In genomic region chr19:2049741-2050348, GRCh38 we compare ENCODE assay signal across 8 cellular contexts. TPM values are rescaled to one million over a fixed set of nuclear protein-coding genes. Genes with fewer than 3 reads are reported as not detected.
DNase-seq lines count a peak whose midpoint lies in the region; ATAC-seq and TF ChIP-seq lines count a peak whose summit lies in the region.

No MANE protein-coding gene starts in this region.

- DNase-seq in A172 (ENCODE audit: low spot score) (peak; percentile 80), LHCN-M2 (ENCODE audit: low read depth) (peak; percentile 65), T-helper 17 cell (peak in 1 of 3 donors; percentile 38), breast epithelium (ENCODE audit: low spot score in 2 of 2) (peak; percentile 88 to 90), gastrocnemius medialis (peak; percentile 85 to 95)

- ATAC-seq in GM18498 (IDR thresholded peaks at IDR 0.05; ENCODE audit: unreplicated experiment) = peak; percentile 6
- peak; percentile 15 for ATAC-seq in T-helper 17 cell
- peak; percentile 41 to 46 for ATAC-seq in gastrocnemius medialis
- ATAC-seq in GM18861 (IDR thresholded peaks at IDR 0.05; ENCODE audit: unreplicated experiment) = no peak

- H3K27me3 ChIP-seq in breast epithelium (no peaks in the 10 kb centered on the region), iPS-20b (ENCODE audit: insufficient read depth, low read length) (no peaks in the 10 kb centered on the region), gastrocnemius medialis (no peaks in the 10 kb centered on the region)

- H3K27me3 Mint-ChIP-seq in T-helper 17 cell = no peaks in the 10 kb centered on the region

- peaks cover 48 to 58% of the 10 kb centered on the region in 2 donors for H3K4me1 ChIP-seq in breast epithelium
- H3K4me1 ChIP-seq in iPS-20b (ENCODE audit: insufficient read depth, low read length) = no peaks in the 10 kb centered on the region
- peaks cover 59 to 63% of the 10 kb centered on the region in 2 donors for H3K4me1 ChIP-seq in gastrocnemius medialis

- peak overlapping the region; percentile 84 for H3K27ac Mint-ChIP-seq in T-helper 17 cell

- H3K36me3 ChIP-seq in breast epithelium (no peaks in the 10 kb centered on the region), iPS-20b (ENCODE audit: insufficient read depth, low read depth, low read length) (peaks cover 8% of the 10 kb centered on the region), gastrocnemius medialis (peaks cover 0 to 19% of the 10 kb centered on the region in 2 donors)

- TF ChIP-seq POLR2A in breast epithelium (IDR thresholded peaks at IDR 0.05) (peak; percentile 74), gastrocnemius medialis (IDR thresholded peaks at IDR 0.05) (peak; percentile 82 to 93)

- in situ Hi-C loops in gastrocnemius medialis (cut with MboI; ENCODE audit: low sequenced_read_pairs in 4 of 4) = no loop called here

- H3K4me3 Mint-ChIP-seq in T-helper 17 cell = peak overlapping the region; percentile 89

- H3K27ac ChIP-seq in breast epithelium = peak overlapping the region; percentile 98
- H3K27ac ChIP-seq in iPS-20b (ENCODE audit: low read length) = peak overlapping the region; percentile 36
- peak overlapping the region; percentile 96 to 100 (median 100) for H3K27ac ChIP-seq in gastrocnemius medialis

- H3K36me3 Mint-ChIP-seq in T-helper 17 cell (ENCODE audit: low read depth) = peaks cover 2% of the 10 kb centered on the region

- H3K4me3 ChIP-seq in breast epithelium (peak overlapping the region; percentile 95 to 97 (median 97)), iPS-20b (ENCODE audit: low read length) (peak overlapping the region; percentile 88), gastrocnemius medialis (peak overlapping the region; percentile 82 to 100 (median 95))

- H3K9ac ChIP-seq in iPS-20b (ENCODE audit: low read depth, low read length) = peak overlapping the region; percentile 84; the same call in 1 of the 2 replicates

- peaks cover 26% of the 10 kb centered on the region for H3K4me1 Mint-ChIP-seq in T-helper 17 cell

- no peaks in the 10 kb centered on the region for H3K9me3 ChIP-seq in T-helper 17 cell (ENCODE audit: control insufficient read depth, low read length, poor library complexity, severe bottlenecking)
- no peaks in the 10 kb centered on the region for H3K9me3 ChIP-seq in breast epithelium
- no peaks in the 10 kb centered on the region for H3K9me3 ChIP-seq in iPS-20b (ENCODE audit: insufficient read depth, low read depth, low read length)
- H3K9me3 ChIP-seq in gastrocnemius medialis = no peaks in the 10 kb centered on the region

- intact Hi-C loops in breast epithelium (cut with DNase I; ENCODE audit: low total_unique reads) (no loop called here), gastrocnemius medialis (cut with DNase I; ENCODE audit: low total_unique reads) (loop anchor here (2.0 kb wide), 1 partner anchor 15 kb away; no protein-coding TSS in a partner anchor)

- peak in 1 of 3 donors; percentile 18 for TF ChIP-seq CTCF in breast epithelium (IDR thresholded peaks at IDR 0.05)
- TF ChIP-seq CTCF in gastrocnemius medialis (IDR thresholded peaks at IDR 0.05 in 4 of 5, conservative IDR thresholded peaks at IDR 0.05 in 1 of 5) = no peak

RNA-seq across cellular contexts. Expression of gene MKNK2, which starts 1.2 kb away (rescaled TPM):
- 40.4 and 53.8 TPM in 2 replicates for total RNA-seq in A172 (2014; rRNA removed; shearing (Covaris generic))
- total RNA-seq in LHCN-M2 (2014; rRNA removed) = 44.0 and 49.5 TPM in 2 replicates
- polyA plus RNA-seq in LHCN-M2 (2012) = 22.1 TPM
- total RNA-seq in T-helper 17 cell = 100 to 1,000 TPM; 256 to 288 TPM
- total RNA-seq in breast epithelium = 100 to 1,000 TPM in 1 of 3 donors, 10 to 100 TPM in 2; 94.7 to 170 (median 97.0) TPM
- total RNA-seq in gastrocnemius medialis = 1,000 to 10,000 TPM; 1,858 to 2,149 (median 1,965) TPM

RNA-seq across cellular contexts. Expression of gene BTBD2, which starts 34.3 kb away (rescaled TPM):
- total RNA-seq in A172 (2014; rRNA removed; shearing (Covaris generic)) = 54.7 and 60.4 TPM in 2 replicates
- total RNA-seq in LHCN-M2 (2014; rRNA removed) (69.4 and 76.1 TPM in 2 replicates), T-helper 17 cell (10 to 100 TPM; 53.4 to 64.6 TPM), breast epithelium (10 to 100 TPM; 52.0 to 67.2 (median 54.4) TPM), gastrocnemius medialis (10 to 100 TPM; 54.6 to 82.9 (median 63.6) TPM)
- polyA plus RNA-seq in LHCN-M2 (2012) = 66.7 TPM

RNA-seq across cellular contexts. Expression of gene MOB3A, which starts 46.3 kb away (rescaled TPM):
- 17.4 and 21.5 TPM in 2 replicates for total RNA-seq in A172 (2014; rRNA removed; shearing (Covaris generic))
- total RNA-seq in LHCN-M2 (2014; rRNA removed) (26.5 and 33.9 TPM in 2 replicates), T-helper 17 cell (100 to 1,000 TPM; 108 to 162 TPM), breast epithelium (10 to 100 TPM; 18.3 to 45.8 (median 29.2) TPM), gastrocnemius medialis (10 to 100 TPM; 16.0 to 30.8 (median 22.2) TPM)
- 25.0 TPM for polyA plus RNA-seq in LHCN-M2 (2012)

RNA-seq across cellular contexts. Expression of gene IZUMO4, which starts 46.9 kb away (rescaled TPM):
- 2.7 and 2.8 TPM in 2 replicates for total RNA-seq in A172 (2014; rRNA removed; shearing (Covaris generic))
- total RNA-seq in LHCN-M2 (2014; rRNA removed) = 0.83 and 1.2 TPM in 2 replicates
- polyA plus RNA-seq in LHCN-M2 (2012) = 1.4 TPM
- total RNA-seq in T-helper 17 cell = 10 to 100 TPM; 12.3 to 19.8 TPM
- total RNA-seq in breast epithelium = 10 to 100 TPM in 1 of 3 donors, 1 to 10 TPM in 2; 3.6 to 12.8 (median 3.7) TPM
- 1 to 10 TPM in 1 of 4 donors, under 1 TPM in 1, not detected in 2; 0.93 to 1.4 TPM for total RNA-seq in gastrocnemius medialis

Comparison
In these comparisons a context has a peak if more than half of its experiments do, and no peak if none do; other contexts are left out.
1. H3K27ac ChIP-seq: peak in every context shown above with its lines; median percentile 100 in gastrocnemius medialis; 98 in breast epithelium; 36 in iPS-20b.
2. RNA of gene MKNK2, which starts 1.2 kb away (total RNA-seq): 1,858 to 2,149 TPM in gastrocnemius medialis; 256 to 288 TPM in T-helper 17 cell, 94.7 to 170 TPM in breast epithelium, 40.4 to 53.8 TPM in A172 and 44.0 to 49.5 TPM in LHCN-M2; every median in the first group is over 4 times any median in the second.
3. Peak in every context shown above with its lines, with median percentiles within 50 percentile points of each other: H3K4me3 ChIP-seq.